ENCODE assay signal across 2 cellular contexts in genomic region chr22:25366408-25366807, GRCh38.
TF ChIP-seq lines count a peak whose summit lies in the region.

No MANE protein-coding gene starts in this region.

TF ChIP-seq in GM23338, 12 proteins besides CTCF, POLR2A, EP300 and RAD21 (continued from another document):
- TF ChIP-seq, protein P1, sequence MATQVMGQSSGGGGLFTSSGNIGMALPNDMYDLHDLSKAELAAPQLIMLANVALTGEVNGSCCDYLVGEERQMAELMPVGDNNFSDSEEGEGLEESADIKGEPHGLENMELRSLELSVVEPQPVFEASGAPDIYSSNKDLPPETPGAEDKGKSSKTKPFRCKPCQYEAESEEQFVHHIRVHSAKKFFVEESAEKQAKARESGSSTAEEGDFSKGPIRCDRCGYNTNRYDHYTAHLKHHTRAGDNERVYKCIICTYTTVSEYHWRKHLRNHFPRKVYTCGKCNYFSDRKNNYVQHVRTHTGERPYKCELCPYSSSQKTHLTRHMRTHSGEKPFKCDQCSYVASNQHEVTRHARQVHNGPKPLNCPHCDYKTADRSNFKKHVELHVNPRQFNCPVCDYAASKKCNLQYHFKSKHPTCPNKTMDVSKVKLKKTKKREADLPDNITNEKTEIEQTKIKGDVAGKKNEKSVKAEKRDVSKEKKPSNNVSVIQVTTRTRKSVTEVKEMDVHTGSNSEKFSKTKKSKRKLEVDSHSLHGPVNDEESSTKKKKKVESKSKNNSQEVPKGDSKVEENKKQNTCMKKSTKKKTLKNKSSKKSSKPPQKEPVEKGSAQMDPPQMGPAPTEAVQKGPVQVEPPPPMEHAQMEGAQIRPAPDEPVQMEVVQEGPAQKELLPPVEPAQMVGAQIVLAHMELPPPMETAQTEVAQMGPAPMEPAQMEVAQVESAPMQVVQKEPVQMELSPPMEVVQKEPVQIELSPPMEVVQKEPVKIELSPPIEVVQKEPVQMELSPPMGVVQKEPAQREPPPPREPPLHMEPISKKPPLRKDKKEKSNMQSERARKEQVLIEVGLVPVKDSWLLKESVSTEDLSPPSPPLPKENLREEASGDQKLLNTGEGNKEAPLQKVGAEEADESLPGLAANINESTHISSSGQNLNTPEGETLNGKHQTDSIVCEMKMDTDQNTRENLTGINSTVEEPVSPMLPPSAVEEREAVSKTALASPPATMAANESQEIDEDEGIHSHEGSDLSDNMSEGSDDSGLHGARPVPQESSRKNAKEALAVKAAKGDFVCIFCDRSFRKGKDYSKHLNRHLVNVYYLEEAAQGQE (IDR thresholded peaks at IDR 0.05; ENCODE audit: unreplicated experiment): no peak
- TF ChIP-seq, protein P2, sequence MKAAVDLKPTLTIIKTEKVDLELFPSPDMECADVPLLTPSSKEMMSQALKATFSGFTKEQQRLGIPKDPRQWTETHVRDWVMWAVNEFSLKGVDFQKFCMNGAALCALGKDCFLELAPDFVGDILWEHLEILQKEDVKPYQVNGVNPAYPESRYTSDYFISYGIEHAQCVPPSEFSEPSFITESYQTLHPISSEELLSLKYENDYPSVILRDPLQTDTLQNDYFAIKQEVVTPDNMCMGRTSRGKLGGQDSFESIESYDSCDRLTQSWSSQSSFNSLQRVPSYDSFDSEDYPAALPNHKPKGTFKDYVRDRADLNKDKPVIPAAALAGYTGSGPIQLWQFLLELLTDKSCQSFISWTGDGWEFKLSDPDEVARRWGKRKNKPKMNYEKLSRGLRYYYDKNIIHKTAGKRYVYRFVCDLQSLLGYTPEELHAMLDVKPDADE (IDR thresholded peaks at IDR 0.05): no peak
- TF ChIP-seq EZH2phosphoT487 (IDR thresholded peaks at IDR 0.05; ENCODE audit: unreplicated experiment) (no peak), ZNF114 (CRISPR knock-in tag; IDR thresholded peaks at IDR 0.05) (no peak), CREB1 (CRISPR knock-in tag; IDR thresholded peaks at IDR 0.05; ENCODE audit: low read depth) (no peak), ZNF462 (CRISPR knock-in tag; IDR thresholded peaks at IDR 0.05) (no peak)
TF ChIP-seq in GM23338: peak in this region for 0.

TF ChIP-seq in WTC11, 78 proteins besides CTCF, POLR2A, EP300 and RAD21 (continued from another document):
- TF ChIP-seq, protein P3, sequence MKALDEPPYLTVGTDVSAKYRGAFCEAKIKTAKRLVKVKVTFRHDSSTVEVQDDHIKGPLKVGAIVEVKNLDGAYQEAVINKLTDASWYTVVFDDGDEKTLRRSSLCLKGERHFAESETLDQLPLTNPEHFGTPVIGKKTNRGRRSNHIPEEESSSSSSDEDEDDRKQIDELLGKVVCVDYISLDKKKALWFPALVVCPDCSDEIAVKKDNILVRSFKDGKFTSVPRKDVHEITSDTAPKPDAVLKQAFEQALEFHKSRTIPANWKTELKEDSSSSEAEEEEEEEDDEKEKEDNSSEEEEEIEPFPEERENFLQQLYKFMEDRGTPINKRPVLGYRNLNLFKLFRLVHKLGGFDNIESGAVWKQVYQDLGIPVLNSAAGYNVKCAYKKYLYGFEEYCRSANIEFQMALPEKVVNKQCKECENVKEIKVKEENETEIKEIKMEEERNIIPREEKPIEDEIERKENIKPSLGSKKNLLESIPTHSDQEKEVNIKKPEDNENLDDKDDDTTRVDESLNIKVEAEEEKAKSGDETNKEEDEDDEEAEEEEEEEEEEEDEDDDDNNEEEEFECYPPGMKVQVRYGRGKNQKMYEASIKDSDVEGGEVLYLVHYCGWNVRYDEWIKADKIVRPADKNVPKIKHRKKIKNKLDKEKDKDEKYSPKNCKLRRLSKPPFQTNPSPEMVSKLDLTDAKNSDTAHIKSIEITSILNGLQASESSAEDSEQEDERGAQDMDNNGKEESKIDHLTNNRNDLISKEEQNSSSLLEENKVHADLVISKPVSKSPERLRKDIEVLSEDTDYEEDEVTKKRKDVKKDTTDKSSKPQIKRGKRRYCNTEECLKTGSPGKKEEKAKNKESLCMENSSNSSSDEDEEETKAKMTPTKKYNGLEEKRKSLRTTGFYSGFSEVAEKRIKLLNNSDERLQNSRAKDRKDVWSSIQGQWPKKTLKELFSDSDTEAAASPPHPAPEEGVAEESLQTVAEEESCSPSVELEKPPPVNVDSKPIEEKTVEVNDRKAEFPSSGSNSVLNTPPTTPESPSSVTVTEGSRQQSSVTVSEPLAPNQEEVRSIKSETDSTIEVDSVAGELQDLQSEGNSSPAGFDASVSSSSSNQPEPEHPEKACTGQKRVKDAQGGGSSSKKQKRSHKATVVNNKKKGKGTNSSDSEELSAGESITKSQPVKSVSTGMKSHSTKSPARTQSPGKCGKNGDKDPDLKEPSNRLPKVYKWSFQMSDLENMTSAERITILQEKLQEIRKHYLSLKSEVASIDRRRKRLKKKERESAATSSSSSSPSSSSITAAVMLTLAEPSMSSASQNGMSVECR (CRISPR knock-in tag; IDR thresholded peaks at IDR 0.05; ENCODE audit: borderline replicate concordance): no peak
- TF ChIP-seq ZNF671 (CRISPR knock-in tag; IDR thresholded peaks at IDR 0.05): no peak
- TF ChIP-seq ATF1 (CRISPR knock-in tag; IDR thresholded peaks at IDR 0.05): no peak
- TF ChIP-seq, protein P4, sequence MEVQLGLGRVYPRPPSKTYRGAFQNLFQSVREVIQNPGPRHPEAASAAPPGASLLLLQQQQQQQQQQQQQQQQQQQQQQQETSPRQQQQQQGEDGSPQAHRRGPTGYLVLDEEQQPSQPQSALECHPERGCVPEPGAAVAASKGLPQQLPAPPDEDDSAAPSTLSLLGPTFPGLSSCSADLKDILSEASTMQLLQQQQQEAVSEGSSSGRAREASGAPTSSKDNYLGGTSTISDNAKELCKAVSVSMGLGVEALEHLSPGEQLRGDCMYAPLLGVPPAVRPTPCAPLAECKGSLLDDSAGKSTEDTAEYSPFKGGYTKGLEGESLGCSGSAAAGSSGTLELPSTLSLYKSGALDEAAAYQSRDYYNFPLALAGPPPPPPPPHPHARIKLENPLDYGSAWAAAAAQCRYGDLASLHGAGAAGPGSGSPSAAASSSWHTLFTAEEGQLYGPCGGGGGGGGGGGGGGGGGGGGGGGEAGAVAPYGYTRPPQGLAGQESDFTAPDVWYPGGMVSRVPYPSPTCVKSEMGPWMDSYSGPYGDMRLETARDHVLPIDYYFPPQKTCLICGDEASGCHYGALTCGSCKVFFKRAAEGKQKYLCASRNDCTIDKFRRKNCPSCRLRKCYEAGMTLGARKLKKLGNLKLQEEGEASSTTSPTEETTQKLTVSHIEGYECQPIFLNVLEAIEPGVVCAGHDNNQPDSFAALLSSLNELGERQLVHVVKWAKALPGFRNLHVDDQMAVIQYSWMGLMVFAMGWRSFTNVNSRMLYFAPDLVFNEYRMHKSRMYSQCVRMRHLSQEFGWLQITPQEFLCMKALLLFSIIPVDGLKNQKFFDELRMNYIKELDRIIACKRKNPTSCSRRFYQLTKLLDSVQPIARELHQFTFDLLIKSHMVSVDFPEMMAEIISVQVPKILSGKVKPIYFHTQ (CRISPR knock-in tag; IDR thresholded peaks at IDR 0.05): no peak
- no peak for TF ChIP-seq FOXP1 (CRISPR knock-in tag; IDR thresholded peaks at IDR 0.05; ENCODE audit: borderline replicate concordance)
- TF ChIP-seq IRF1 (CRISPR knock-in tag; IDR thresholded peaks at IDR 0.05): no peak
- no peak for TF ChIP-seq SP1 (CRISPR knock-in tag; conservative IDR thresholded peaks at IDR 0.05)
- TF ChIP-seq, protein P5, sequence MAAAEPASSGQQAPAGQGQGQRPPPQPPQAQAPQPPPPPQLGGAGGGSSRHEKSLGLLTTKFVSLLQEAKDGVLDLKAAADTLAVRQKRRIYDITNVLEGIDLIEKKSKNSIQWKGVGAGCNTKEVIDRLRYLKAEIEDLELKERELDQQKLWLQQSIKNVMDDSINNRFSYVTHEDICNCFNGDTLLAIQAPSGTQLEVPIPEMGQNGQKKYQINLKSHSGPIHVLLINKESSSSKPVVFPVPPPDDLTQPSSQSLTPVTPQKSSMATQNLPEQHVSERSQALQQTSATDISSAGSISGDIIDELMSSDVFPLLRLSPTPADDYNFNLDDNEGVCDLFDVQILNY (CRISPR knock-in tag; IDR thresholded peaks at IDR 0.05): no peak
- TF ChIP-seq IRF2 (CRISPR knock-in tag; IDR thresholded peaks at IDR 0.05; ENCODE audit: borderline replicate concordance, low read depth): no peak
- TF ChIP-seq, protein P6, sequence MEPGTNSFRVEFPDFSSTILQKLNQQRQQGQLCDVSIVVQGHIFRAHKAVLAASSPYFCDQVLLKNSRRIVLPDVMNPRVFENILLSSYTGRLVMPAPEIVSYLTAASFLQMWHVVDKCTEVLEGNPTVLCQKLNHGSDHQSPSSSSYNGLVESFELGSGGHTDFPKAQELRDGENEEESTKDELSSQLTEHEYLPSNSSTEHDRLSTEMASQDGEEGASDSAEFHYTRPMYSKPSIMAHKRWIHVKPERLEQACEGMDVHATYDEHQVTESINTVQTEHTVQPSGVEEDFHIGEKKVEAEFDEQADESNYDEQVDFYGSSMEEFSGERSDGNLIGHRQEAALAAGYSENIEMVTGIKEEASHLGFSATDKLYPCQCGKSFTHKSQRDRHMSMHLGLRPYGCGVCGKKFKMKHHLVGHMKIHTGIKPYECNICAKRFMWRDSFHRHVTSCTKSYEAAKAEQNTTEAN (CRISPR knock-in tag; IDR thresholded peaks at IDR 0.05): no peak
- no peak for TF ChIP-seq ZNF532 (CRISPR knock-in tag; IDR thresholded peaks at IDR 0.05; ENCODE audit: borderline replicate concordance)
- TF ChIP-seq ZNF416 (CRISPR knock-in tag; IDR thresholded peaks at IDR 0.05): no peak
- TF ChIP-seq, protein P7, sequence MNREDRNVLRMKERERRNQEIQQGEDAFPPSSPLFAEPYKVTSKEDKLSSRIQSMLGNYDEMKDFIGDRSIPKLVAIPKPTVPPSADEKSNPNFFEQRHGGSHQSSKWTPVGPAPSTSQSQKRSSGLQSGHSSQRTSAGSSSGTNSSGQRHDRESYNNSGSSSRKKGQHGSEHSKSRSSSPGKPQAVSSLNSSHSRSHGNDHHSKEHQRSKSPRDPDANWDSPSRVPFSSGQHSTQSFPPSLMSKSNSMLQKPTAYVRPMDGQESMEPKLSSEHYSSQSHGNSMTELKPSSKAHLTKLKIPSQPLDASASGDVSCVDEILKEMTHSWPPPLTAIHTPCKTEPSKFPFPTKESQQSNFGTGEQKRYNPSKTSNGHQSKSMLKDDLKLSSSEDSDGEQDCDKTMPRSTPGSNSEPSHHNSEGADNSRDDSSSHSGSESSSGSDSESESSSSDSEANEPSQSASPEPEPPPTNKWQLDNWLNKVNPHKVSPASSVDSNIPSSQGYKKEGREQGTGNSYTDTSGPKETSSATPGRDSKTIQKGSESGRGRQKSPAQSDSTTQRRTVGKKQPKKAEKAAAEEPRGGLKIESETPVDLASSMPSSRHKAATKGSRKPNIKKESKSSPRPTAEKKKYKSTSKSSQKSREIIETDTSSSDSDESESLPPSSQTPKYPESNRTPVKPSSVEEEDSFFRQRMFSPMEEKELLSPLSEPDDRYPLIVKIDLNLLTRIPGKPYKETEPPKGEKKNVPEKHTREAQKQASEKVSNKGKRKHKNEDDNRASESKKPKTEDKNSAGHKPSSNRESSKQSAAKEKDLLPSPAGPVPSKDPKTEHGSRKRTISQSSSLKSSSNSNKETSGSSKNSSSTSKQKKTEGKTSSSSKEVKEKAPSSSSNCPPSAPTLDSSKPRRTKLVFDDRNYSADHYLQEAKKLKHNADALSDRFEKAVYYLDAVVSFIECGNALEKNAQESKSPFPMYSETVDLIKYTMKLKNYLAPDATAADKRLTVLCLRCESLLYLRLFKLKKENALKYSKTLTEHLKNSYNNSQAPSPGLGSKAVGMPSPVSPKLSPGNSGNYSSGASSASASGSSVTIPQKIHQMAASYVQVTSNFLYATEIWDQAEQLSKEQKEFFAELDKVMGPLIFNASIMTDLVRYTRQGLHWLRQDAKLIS (CRISPR knock-in tag; IDR thresholded peaks at IDR 0.05; ENCODE audit: borderline replicate concordance): no peak
- no peak for TF ChIP-seq ZNF219 (CRISPR knock-in tag; IDR thresholded peaks at IDR 0.05; ENCODE audit: borderline replicate concordance)
